Comparison of ENCODE assay signal across 15 cellular contexts in genomic region chr1:32878637-32879041, GRCh38. TPM values are rescaled to one million over a fixed set of nuclear protein-coding genes. Genes with fewer than 3 reads are reported as not detected.
"Had no signal": no experiment of that assay in that cellular context is flagged by ENCODE, and none has a peak within 500 bp of the region (broad histone marks: within the 10 kb centered on the region; RNA-seq: fewer than 3 reads in every experiment).

No MANE protein-coding gene starts in this region.

- DNase-seq: activated CD4-positive, alpha-beta T cell treated with anti-CD3 and anti-CD28 coated beads, Interleukin-2, amount 50 U/mL, for 1 hour; activated CD8-positive, alpha-beta memory T cell treated with anti-CD3 and anti-CD28 coated beads for 24 hours; activated naive CD4-positive, alpha-beta T cell treated with anti-CD3 and anti-CD28 coated beads, Interleukin-2, amount 10 ng/mL, durations not matched to agents 7 days and 5 days; adrenal gland; esophagus squamous epithelium; hippocampal formation; natural killer cell; occipital lobe; right lobe of liver; stimulated activated naive CD8-positive, alpha-beta T cell treated with anti-CD3 and anti-CD28 coated beads, Interleukin-15, amount 100 ng/mL, for 72 hours; upper lobe of left lung had no signal

- ATAC-seq: activated T-helper 17 cell treated with anti-CD3 and anti-CD28 coated beads, Interleukin-2, amount 50 U/mL, for 72 hours; natural killer cell; stimulated activated naive CD8-positive, alpha-beta T cell treated with anti-CD3 and anti-CD28 coated beads, Interleukin-15, amount 100 ng/mL, for 72 hours had no signal

- H3K4me3 ChIP-seq: adrenal gland, cardiac muscle cell, esophagus squamous epithelium, prostate gland, right lobe of liver, upper lobe of left lung had no signal

- H3K36me3 ChIP-seq: adrenal gland, cardiac muscle cell, esophagus squamous epithelium, prostate gland, right lobe of liver, upper lobe of left lung had no signal

- H3K9me3 ChIP-seq: adrenal gland, esophagus squamous epithelium, prostate gland, right lobe of liver, upper lobe of left lung had no signal

- H3K27me3 ChIP-seq: adrenal gland, cardiac muscle cell, right lobe of liver, upper lobe of left lung had no signal

- H3K27ac ChIP-seq: adrenal gland, cardiac muscle cell, esophagus squamous epithelium, prostate gland, right lobe of liver, upper lobe of left lung had no signal

- H3K4me1 ChIP-seq: prostate gland, right lobe of liver had no signal

RNA-seq across cellular contexts. Expression of gene HPCA, which starts 7.7 kb away (rescaled TPM):
- total RNA-seq: cardiac muscle cell, esophagus squamous epithelium, fibroblast of villous mesenchyme, right lobe of liver, upper lobe of left lung had no signal
- polyA plus RNA-seq: cardiac muscle cell had no signal

RNA-seq across cellular contexts. Expression of gene FNDC5, which starts 7.9 kb away (rescaled TPM):
- total RNA-seq: activated T-helper 17 cell treated with anti-CD3 and anti-CD28 coated beads, Interleukin-2, amount 50 U/mL, for 72 hours had no signal

RNA-seq across cellular contexts. Expression of gene TMEM54, which starts 22.6 kb away (rescaled TPM):
- total RNA-seq: natural killer cell had no signal
